ENCODE assay signal across 1 cellular context in genomic region chr5:173153842-173154241, GRCh38.
TF ChIP-seq lines count a peak whose summit lies in the region.

No MANE protein-coding gene starts in this region.

TF ChIP-seq in WTC11, 78 proteins besides CTCF, POLR2A, EP300 and RAD21:
- no peak for TF ChIP-seq ZNF425 (CRISPR knock-in tag; conservative IDR thresholded peaks at IDR 0.05)
- no peak for TF ChIP-seq ZNF396 (CRISPR knock-in tag; IDR thresholded peaks at IDR 0.05; ENCODE audit: borderline replicate concordance)
- TF ChIP-seq ERG (CRISPR knock-in tag; IDR thresholded peaks at IDR 0.05): no peak
- no peak for TF ChIP-seq FOXK1 (CRISPR knock-in tag; IDR thresholded peaks at IDR 0.05)
- TF ChIP-seq ATF3 (CRISPR knock-in tag; conservative IDR thresholded peaks at IDR 0.05): no peak
- no peak for TF ChIP-seq SMAD3 (CRISPR knock-in tag; IDR thresholded peaks at IDR 0.05; ENCODE audit: borderline replicate concordance)
- no peak for TF ChIP-seq RORB (CRISPR knock-in tag; IDR thresholded peaks at IDR 0.05)
- no peak for TF ChIP-seq ELF4 (CRISPR knock-in tag; IDR thresholded peaks at IDR 0.05; ENCODE audit: low read depth)
- no peak for TF ChIP-seq ETV6 (CRISPR knock-in tag; IDR thresholded peaks at IDR 0.05)
- no peak for TF ChIP-seq ZNF138 (CRISPR knock-in tag; conservative IDR thresholded peaks at IDR 0.05)
- TF ChIP-seq ZNF512 (CRISPR knock-in tag; IDR thresholded peaks at IDR 0.05; ENCODE audit: borderline replicate concordance): no peak
- TF ChIP-seq HMGXB4 (CRISPR knock-in tag; IDR thresholded peaks at IDR 0.05): no peak
- no peak for TF ChIP-seq OVOL2 (CRISPR knock-in tag; IDR thresholded peaks at IDR 0.05; ENCODE audit: borderline replicate concordance)
- TF ChIP-seq MYBL2 (CRISPR knock-in tag; IDR thresholded peaks at IDR 0.05): no peak
- no peak for TF ChIP-seq NFATC4 (CRISPR knock-in tag; IDR thresholded peaks at IDR 0.05)
- TF ChIP-seq E2F1 (CRISPR knock-in tag; IDR thresholded peaks at IDR 0.05): no peak
TF ChIP-seq in WTC11: peak in this region for 0.
